In the genomic region with DNA sequence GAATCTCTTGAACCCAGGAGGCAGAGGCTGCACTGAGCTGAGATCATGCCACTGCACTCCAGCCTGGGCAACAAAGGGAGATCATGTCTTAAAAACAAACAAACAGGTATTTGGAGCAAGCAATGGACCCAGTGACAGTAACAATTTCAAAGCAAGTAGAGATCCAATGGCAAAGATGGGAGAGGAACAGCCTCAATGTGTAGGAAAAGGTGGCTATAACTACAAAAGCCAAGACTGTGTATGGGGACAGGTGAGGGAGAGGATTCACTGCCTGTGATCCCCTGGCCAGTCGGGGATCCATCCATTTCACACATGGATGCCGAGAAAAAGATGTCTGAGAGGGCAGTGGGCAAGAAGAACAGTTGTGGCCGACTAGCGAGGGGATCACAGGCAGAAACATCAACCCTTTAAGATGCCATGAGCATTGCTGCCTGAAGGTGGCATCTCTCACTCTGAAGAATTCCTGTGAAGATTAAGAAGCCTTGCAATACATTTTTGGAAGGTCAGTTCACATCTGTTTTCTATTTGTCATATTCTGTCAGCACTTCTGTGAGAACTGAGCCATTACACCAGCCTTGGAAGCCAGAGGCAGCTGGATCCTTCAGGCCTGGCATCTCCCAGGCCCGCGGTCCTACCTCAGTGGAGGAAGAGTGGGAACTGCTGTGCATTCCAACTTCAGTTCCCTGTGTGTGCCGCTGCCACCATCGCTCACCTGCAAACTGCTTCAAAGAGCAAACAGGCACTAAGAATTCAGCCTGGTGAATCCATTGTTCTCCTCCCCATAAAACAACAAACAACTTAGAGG, we compare ENCODE assay signal across 9 cellular contexts. TPM values are rescaled to one million over a fixed set of nuclear protein-coding genes. Genes with fewer than 3 reads are reported as not detected.
DNase-seq lines count a peak whose midpoint lies in the region; ATAC-seq and TF ChIP-seq lines count a peak whose summit lies in the region.
"Had no signal": no experiment of that assay in that cellular context is flagged by ENCODE, and none has a peak within 500 bp of the region (broad histone marks: within the 10 kb centered on the region; RNA-seq: fewer than 3 reads in every experiment).

No MANE protein-coding gene starts in this region.

- H2AFZ ChIP-seq in GM23338 = peak overlapping the region; percentile 72
- H2AFZ ChIP-seq in PC-3 (ENCODE audit: low read length) = peak overlapping the region; percentile 59

- H3K27me3 ChIP-seq in CD4-positive, alpha-beta T cell (ENCODE audit: control insufficient read depth, insufficient read depth, low read length) = no peaks in the 10 kb centered on the region
- no peaks in the 10 kb centered on the region for H3K27me3 ChIP-seq in GM23338 (ENCODE audit: insufficient read depth)
- no peaks in the 10 kb centered on the region for H3K27me3 ChIP-seq in PC-3 (ENCODE audit: low read length)
- no peaks in the 10 kb centered on the region for H3K27me3 ChIP-seq in dorsolateral prefrontal cortex
- no peaks in the 10 kb centered on the region for H3K27me3 ChIP-seq in liver (ENCODE audit: control insufficient read depth in 4 of 4, insufficient read depth in 4 of 4, low read length in 3 of 4)
- no peaks in the 10 kb centered on the region for H3K27me3 ChIP-seq in upper lobe of right lung

- H3K27ac Mint-ChIP-seq in CD4-positive, alpha-beta T cell = no peak overlapping the region
- peak overlapping the region; percentile 72 for H3K27ac Mint-ChIP-seq in GM23338
- H3K27ac Mint-ChIP-seq: activated B cell treated with CpG ODN at 0.5 μM for 24 hours had no signal

- 70% methylated on average over 8 of the region's 8 CpGs for WGBS in liver

- no peak overlapping the region for H3K27ac ChIP-seq in CD4-positive, alpha-beta T cell (ENCODE audit: low read depth, low read length)
- H3K27ac ChIP-seq in GM23338 (ENCODE audit: low read depth) (peak overlapping the region; percentile 65), PC-3 (ENCODE audit: low read length) (no peak overlapping the region), dorsolateral prefrontal cortex (peak overlapping the region in 22 of 59 donors; percentile 4 to 63 (median 31)), liver (ENCODE audit: low read depth in 1 of 2, low read length in 2 of 2) (no peak overlapping the region), upper lobe of right lung (no peak overlapping the region)

- peak overlapping the region; percentile 18; the same call in 1 of the 2 replicates for H3K4me2 ChIP-seq in GM23338
- peak overlapping the region; percentile 15; the same call in 1 of the 2 replicates for H3K4me2 ChIP-seq in PC-3 (ENCODE audit: low read length)

- H3K9me2 ChIP-seq in GM23338 (ENCODE audit: insufficient read depth) (no peaks in the 10 kb centered on the region), PC-3 (replicated peaks; ENCODE audit: low read length) (no peaks in the 10 kb centered on the region)

- H3K36me3 ChIP-seq in GM23338 (ENCODE audit: insufficient read depth) (no peaks in the 10 kb centered on the region), PC-3 (ENCODE audit: low read depth, low read length) (no peaks in the 10 kb centered on the region), liver (ENCODE audit: control insufficient read depth in 4 of 4, insufficient read depth in 3 of 4, low read depth in 1 of 4, low read length in 3 of 4) (no peaks in the 10 kb centered on the region), upper lobe of right lung (no peaks in the 10 kb centered on the region)

- H3K9ac ChIP-seq in PC-3 (ENCODE audit: low read length) = no peak overlapping the region
- no peak overlapping the region for H3K9ac ChIP-seq in liver (ENCODE audit: low read depth in 1 of 2, low read length in 2 of 2)

- H3K36me3 Mint-ChIP-seq in CD4-positive, alpha-beta T cell (ENCODE audit: low read depth) = no peaks in the 10 kb centered on the region
- no peaks in the 10 kb centered on the region; the same call in 2 of the 3 replicates for H3K36me3 Mint-ChIP-seq in GM23338 (ENCODE audit: low read depth)

- peak; percentile 14 for TF ChIP-seq CTCF in CD4-positive, alpha-beta T cell (IDR thresholded peaks at IDR 0.05)
- TF ChIP-seq CTCF in GM23338 (conservative IDR thresholded peaks at IDR 0.05; ENCODE audit: low read depth in 2 of 2) (peak; percentile 72 to 77), PC-3 (conservative IDR thresholded peaks at IDR 0.05; ENCODE audit: low read depth, low read length) (peak; percentile 84), dorsolateral prefrontal cortex (IDR thresholded peaks at IDR 0.05 in 54 of 56, conservative IDR thresholded peaks at IDR 0.05 in 2 of 56; ENCODE audit: low read depth in 1 of 56, partially characterized antibody in 56 of 56) (peak; percentile 23 to 91 (median 77)), liver (IDR thresholded peaks at IDR 0.05; ENCODE audit: low read depth, low read length, missing input control) (peak; percentile 64), upper lobe of right lung (IDR thresholded peaks at IDR 0.05) (peak; percentile 71)

- H3K79me2 ChIP-seq in GM23338 (replicated peaks; ENCODE audit: insufficient read depth) = no peaks in the 10 kb centered on the region
- no peaks in the 10 kb centered on the region for H3K79me2 ChIP-seq in PC-3 (ENCODE audit: low read length)

- H3K4me3 Mint-ChIP-seq in CD4-positive, alpha-beta T cell = no peak overlapping the region
- peak overlapping the region; percentile 10; the same call in 1 of the 3 replicates for H3K4me3 Mint-ChIP-seq in GM23338
- H3K4me3 Mint-ChIP-seq: activated B cell treated with CpG ODN at 0.5 μM for 24 hours had no signal

- CTCF ChIA-PET in CD4-positive, alpha-beta T cell (lab: Charles Lee) = no interaction called here
- CTCF ChIA-PET in PC-3 (lab: Charles Lee) = no interaction called here

- no peaks in the 10 kb centered on the region for H3K9me3 ChIP-seq in CD4-positive, alpha-beta T cell (ENCODE audit: control insufficient read depth, low read length)
- H3K9me3 ChIP-seq in PC-3 (ENCODE audit: low read length) (no peaks in the 10 kb centered on the region), liver (ENCODE audit: control insufficient read depth in 4 of 4, low read length in 3 of 4) (no peaks in the 10 kb centered on the region), upper lobe of right lung (no peaks in the 10 kb centered on the region)

- no peaks in the 10 kb centered on the region for H3K27me3 Mint-ChIP-seq in CD4-positive, alpha-beta T cell
- H3K27me3 Mint-ChIP-seq in GM23338 (ENCODE audit: insufficient read depth, low read depth, poor library complexity) = peaks cover 1% of the 10 kb centered on the region
- H3K27me3 Mint-ChIP-seq: activated B cell treated with CpG ODN at 0.5 μM for 24 hours had no signal

- TF ChIP-seq RAD21 in liver (IDR thresholded peaks at IDR 0.05) = peak; percentile 74 to 82

- H3K4me1 ChIP-seq in GM23338 (ENCODE audit: insufficient read depth) = peaks cover 6% of the 10 kb centered on the region
- no peaks in the 10 kb centered on the region for H3K4me1 ChIP-seq in PC-3 (ENCODE audit: insufficient read depth, low read length)
- H3K4me1 ChIP-seq in liver (ENCODE audit: control insufficient read depth in 4 of 4, insufficient read depth in 4 of 4, low read length in 3 of 4) = peaks cover 2 to 21% (median 18%) of the 10 kb centered on the region in 4 donors
- peaks cover 6% of the 10 kb centered on the region for H3K4me1 ChIP-seq in upper lobe of right lung

- no peak for ATAC-seq in CD4-positive, alpha-beta T cell (ENCODE audit: poor library complexity)
- ATAC-seq in GM23338 (peak; percentile 94), PC-3 (peak; percentile 92), upper lobe of right lung (peak; percentile 87), GM21360 (IDR thresholded peaks at IDR 0.05; ENCODE audit: unreplicated experiment) (no peak), HG03139 (IDR thresholded peaks at IDR 0.05; ENCODE audit: unreplicated experiment) (no peak)

- no TSS peak for BruUV-seq in PC-3 (replicated peaks; lab: Mats Ljungman, UMichigan)

- intact Hi-C loops in CD4-positive, alpha-beta T cell (cut with DNase I, micrococcal nuclease) = loop anchor here in 1 of 2 experiments (2.0 kb wide), 1 partner anchor 157 kb away; no protein-coding TSS in a partner anchor
- intact Hi-C loops in PC-3 (cut with micrococcal nuclease) (loop anchor here (1.0 kb wide), 2 partner anchors 155 to 224 kb away; no protein-coding TSS in a partner anchor), dorsolateral prefrontal cortex (cut with DNase I) (loop anchor here (5.0 to 10.0 kb wide), 4 partner anchors 49 to 159 kb away; no protein-coding TSS in a partner anchor), upper lobe of right lung (cut with DNase I) (no loop called here)

- H4K20me1 ChIP-seq in GM23338 (replicated peaks; ENCODE audit: insufficient read depth) (no peaks in the 10 kb centered on the region), PC-3 (ENCODE audit: low read length) (no peaks in the 10 kb centered on the region)

- H3F3A ChIP-seq in GM23338 (replicated peaks; ENCODE audit: low read depth) (no peaks in the 10 kb centered on the region), PC-3 (ENCODE audit: low read length, unreplicated experiment) (no peaks in the 10 kb centered on the region)

- H3K9me3 Mint-ChIP-seq in CD4-positive, alpha-beta T cell = no peaks in the 10 kb centered on the region
- no peaks in the 10 kb centered on the region for H3K9me3 Mint-ChIP-seq in GM23338
- H3K9me3 Mint-ChIP-seq: activated B cell treated with CpG ODN at 0.5 μM for 24 hours had no signal

- DNase-seq in CD4-positive, alpha-beta T cell = no peak
- peak; percentile 87 for DNase-seq in GM23338 (ENCODE audit: low spot score)
- DNase-seq in PC-3 = peak; percentile 75
- DNase-seq in dorsolateral prefrontal cortex = peak in 7 of 10 donors; percentile 27 to 68 (median 45)
- no peak for DNase-seq in upper lobe of right lung
- DNase-seq: activated B cell treated with CpG ODN at 0.5 μM for 24 hours had no signal

- POLR2A ChIA-PET in CD4-positive, alpha-beta T cell (lab: Charles Lee) = no interaction called here
- POLR2A ChIA-PET in PC-3 (lab: Charles Lee; ENCODE audit: unreplicated experiment) = no interaction called here

- no peaks in the 10 kb centered on the region for H3K4me1 Mint-ChIP-seq in CD4-positive, alpha-beta T cell (ENCODE audit: low read depth)
- peaks cover 12% of the 10 kb centered on the region for H3K4me1 Mint-ChIP-seq in GM23338
- H3K4me1 Mint-ChIP-seq: activated B cell treated with CpG ODN at 0.5 μM for 24 hours had no signal

- H3K4me3 ChIP-seq in GM23338 = peak overlapping the region; percentile 1; the same call in 1 of the 2 replicates
- no peak overlapping the region for H3K4me3 ChIP-seq in PC-3 (ENCODE audit: low read length)
- H3K4me3 ChIP-seq in dorsolateral prefrontal cortex = peak overlapping the region in 8 of 59 donors; percentile 5 to 48 (median 28)
- no peak overlapping the region for H3K4me3 ChIP-seq in liver (ENCODE audit: low read depth in 1 of 3, low read length in 3 of 3)
- no peak overlapping the region for H3K4me3 ChIP-seq in upper lobe of right lung

RNA-seq across cellular contexts. Expression of a gene that starts 54.5 kb away (rescaled TPM):
- 10 to 100 TPM; 21.7 to 24.9 TPM for total RNA-seq in CD4-positive, alpha-beta T cell
- 45.0 and 49.7 TPM in 2 replicates for total RNA-seq in GM23338 (2014; rRNA removed; shearing (Covaris generic))
- polyA plus RNA-seq in GM23338 (2016; fragmentation: Nextera tagmentation; extraction: Ambion mirVana) (29.2 and 34.3 TPM in 2 replicates), liver (10 to 100 TPM in 1 of 2 donors, 1 to 10 TPM in 1; 7.0 to 21.6 TPM)
- total RNA-seq in PC-3 (2014; rRNA removed) (17.6 and 35.0 TPM in 2 replicates), dorsolateral prefrontal cortex (10 to 100 TPM; 41.5 to 87.4 (median 58.7) TPM), liver (10 to 100 TPM; 22.2 to 24.0 TPM), upper lobe of right lung (31.0 TPM)

RNA-seq across cellular contexts. Expression of a gene that starts 56.1 kb away (rescaled TPM):
- total RNA-seq in CD4-positive, alpha-beta T cell = 10 to 100 TPM; 26.2 TPM
- total RNA-seq in GM23338 (2014; rRNA removed; shearing (Covaris generic)) = 82.5 and 90.5 TPM in 2 replicates
- polyA plus RNA-seq in GM23338 (2016; fragmentation: Nextera tagmentation; extraction: Ambion mirVana) (64.4 and 64.7 TPM in 2 replicates), liver (10 to 100 TPM in 1 of 2 donors, 1 to 10 TPM in 1; 9.9 to 10.6 TPM)
- total RNA-seq in PC-3 (2014; rRNA removed) (36.1 and 41.3 TPM in 2 replicates), dorsolateral prefrontal cortex (10 to 100 TPM in 98 of 120 experiments, 1 to 10 TPM in 22; 5.6 to 22.9 (median 12.7) TPM), liver (10 to 100 TPM; 20.3 to 23.8 TPM), upper lobe of right lung (11.4 TPM)

Comparison
In these comparisons a context has a peak if more than half of its experiments do, and no peak if none do; other contexts are left out.
1. ATAC-seq: peak in GM23338 (single experiment), PC-3 (single experiment) and upper lobe of right lung (single experiment); none in CD4-positive, alpha-beta T cell (single experiment), GM21360 (single experiment) and HG03139 (single experiment).
2. DNase-seq: peak in GM23338 (single experiment), PC-3 (single experiment) and dorsolateral prefrontal cortex (7 of 10); none in CD4-positive, alpha-beta T cell (0 of 10) and upper lobe of right lung (single experiment).
3. CTCF ChIP-seq: peak in every context shown above with its lines; median percentile 84 in PC-3; 77 in dorsolateral prefrontal cortex; 74 in GM23338; 71 in upper lobe of right lung; 64 in liver; 14 in CD4-positive, alpha-beta T cell.